In the genomic region with DNA sequence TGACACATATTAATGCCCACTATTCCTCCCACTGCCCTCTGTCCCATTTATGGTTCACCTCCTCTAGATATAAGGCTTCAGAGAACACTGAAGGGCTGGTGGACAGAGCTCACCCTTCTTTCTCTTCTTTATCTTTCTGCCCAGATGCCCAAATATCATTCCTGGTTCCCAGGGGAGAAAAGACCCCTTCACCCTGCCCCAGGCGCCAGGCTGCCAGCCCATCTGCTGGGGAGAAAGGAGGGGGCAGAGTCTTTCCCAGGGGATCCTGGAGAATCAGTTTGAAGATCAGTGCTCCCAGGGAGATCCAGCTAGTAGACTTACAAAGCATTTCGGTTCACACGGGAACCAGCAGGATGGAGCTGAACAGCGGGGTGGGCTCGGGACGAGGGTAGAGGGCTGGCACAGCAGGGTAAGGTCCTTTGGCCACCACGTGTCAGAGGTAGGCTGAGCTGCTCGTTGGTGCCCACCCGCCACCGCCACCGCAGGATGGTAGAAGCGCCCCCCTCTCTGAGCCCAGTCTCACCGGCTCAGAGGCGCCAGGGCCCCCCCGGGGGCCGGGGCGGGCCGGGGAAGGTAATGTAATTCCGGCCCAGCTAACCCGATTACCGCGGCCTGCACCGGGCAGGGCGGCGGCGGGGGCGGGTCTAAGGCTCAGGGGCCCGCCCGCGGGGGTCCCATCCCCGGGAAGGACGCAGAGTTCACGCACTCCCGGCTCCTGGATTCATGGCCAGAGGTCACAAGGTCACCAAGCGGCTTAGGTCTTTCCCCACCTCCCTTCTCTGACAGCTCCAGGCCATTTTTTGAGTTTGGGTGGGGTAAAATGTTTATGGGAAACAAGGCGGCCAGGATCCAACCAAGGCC, we compare ENCODE assay signal across 1 cellular context.
TF ChIP-seq lines count a peak whose summit lies in the region.

No MANE protein-coding gene starts in this region.

TF ChIP-seq in HepG2, 621 proteins besides CTCF, POLR2A, EP300 and RAD21 (continued from another document and continues in another):
- TF ChIP-seq, protein P1, sequence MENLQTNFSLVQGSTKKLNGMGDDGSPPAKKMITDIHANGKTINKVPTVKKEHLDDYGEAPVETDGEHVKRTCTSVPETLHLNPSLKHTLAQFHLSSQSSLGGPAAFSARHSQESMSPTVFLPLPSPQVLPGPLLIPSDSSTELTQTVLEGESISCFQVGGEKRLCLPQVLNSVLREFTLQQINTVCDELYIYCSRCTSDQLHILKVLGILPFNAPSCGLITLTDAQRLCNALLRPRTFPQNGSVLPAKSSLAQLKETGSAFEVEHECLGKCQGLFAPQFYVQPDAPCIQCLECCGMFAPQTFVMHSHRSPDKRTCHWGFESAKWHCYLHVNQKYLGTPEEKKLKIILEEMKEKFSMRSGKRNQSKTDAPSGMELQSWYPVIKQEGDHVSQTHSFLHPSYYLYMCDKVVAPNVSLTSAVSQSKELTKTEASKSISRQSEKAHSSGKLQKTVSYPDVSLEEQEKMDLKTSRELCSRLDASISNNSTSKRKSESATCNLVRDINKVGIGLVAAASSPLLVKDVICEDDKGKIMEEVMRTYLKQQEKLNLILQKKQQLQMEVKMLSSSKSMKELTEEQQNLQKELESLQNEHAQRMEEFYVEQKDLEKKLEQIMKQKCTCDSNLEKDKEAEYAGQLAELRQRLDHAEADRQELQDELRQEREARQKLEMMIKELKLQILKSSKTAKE (CRISPR knock-in tag; IDR thresholded peaks at IDR 0.05; ENCODE audit: borderline replicate concordance), result no peak; the same call in 1 of the 2 replicates
- peak; percentile 83 for TF ChIP-seq ZNF891 (CRISPR knock-in tag; IDR thresholded peaks at IDR 0.05)
- TF ChIP-seq TBX2 (CRISPR knock-in tag; IDR thresholded peaks at IDR 0.05; ENCODE audit: borderline replicate concordance), result peak; percentile 57
- TF ChIP-seq JARID2 (CRISPR knock-in tag; IDR thresholded peaks at IDR 0.05; ENCODE audit: insufficient replicate concordance), result no peak
- no peak for TF ChIP-seq IRF1 (CRISPR knock-in tag; IDR thresholded peaks at IDR 0.05; ENCODE audit: low read depth)
- no peak; the same call in 1 of the 2 replicates for TF ChIP-seq THAP7 (CRISPR knock-in tag; IDR thresholded peaks at IDR 0.05)
- peak; percentile 35; the same call in 1 of the 2 replicates for TF ChIP-seq TFE3 (CRISPR knock-in tag; IDR thresholded peaks at IDR 0.05)
- 0 out of 2 replicates have a peak, but pooled peaks have one; percentile 20 for TF ChIP-seq SP2 (CRISPR knock-in tag; IDR thresholded peaks at IDR 0.05)
- TF ChIP-seq TBX3 (IDR thresholded peaks at IDR 0.05; ENCODE audit: borderline replicate concordance), result no peak
- TF ChIP-seq HMGXB4 (CRISPR knock-in tag; IDR thresholded peaks at IDR 0.05; ENCODE audit: borderline replicate concordance in 1 of 2, low read depth in 1 of 2), result no peak
- no peak for TF ChIP-seq ZNF616 (CRISPR knock-in tag; IDR thresholded peaks at IDR 0.05; ENCODE audit: low read depth)
- TF ChIP-seq NFE2L1 (CRISPR knock-in tag; IDR thresholded peaks at IDR 0.05; ENCODE audit: borderline replicate concordance), result no peak
- no peak for TF ChIP-seq BRD4 (CRISPR knock-in tag; IDR thresholded peaks at IDR 0.05)
- no peak for TF ChIP-seq LCORL (IDR thresholded peaks at IDR 0.05)
- TF ChIP-seq LCORL (CRISPR knock-in tag; IDR thresholded peaks at IDR 0.05), result peak; percentile 82
- TF ChIP-seq MAFK (conservative IDR thresholded peaks at IDR 0.05 in 1 of 2, IDR thresholded peaks at IDR 0.05 in 1 of 2; ENCODE audit: low read length in 2 of 2), result no peak
- TF ChIP-seq ZNF772 (CRISPR knock-in tag; IDR thresholded peaks at IDR 0.05), result no peak
- TF ChIP-seq ZNF335 (CRISPR knock-in tag; IDR thresholded peaks at IDR 0.05), result no peak
- TF ChIP-seq, protein P2, sequence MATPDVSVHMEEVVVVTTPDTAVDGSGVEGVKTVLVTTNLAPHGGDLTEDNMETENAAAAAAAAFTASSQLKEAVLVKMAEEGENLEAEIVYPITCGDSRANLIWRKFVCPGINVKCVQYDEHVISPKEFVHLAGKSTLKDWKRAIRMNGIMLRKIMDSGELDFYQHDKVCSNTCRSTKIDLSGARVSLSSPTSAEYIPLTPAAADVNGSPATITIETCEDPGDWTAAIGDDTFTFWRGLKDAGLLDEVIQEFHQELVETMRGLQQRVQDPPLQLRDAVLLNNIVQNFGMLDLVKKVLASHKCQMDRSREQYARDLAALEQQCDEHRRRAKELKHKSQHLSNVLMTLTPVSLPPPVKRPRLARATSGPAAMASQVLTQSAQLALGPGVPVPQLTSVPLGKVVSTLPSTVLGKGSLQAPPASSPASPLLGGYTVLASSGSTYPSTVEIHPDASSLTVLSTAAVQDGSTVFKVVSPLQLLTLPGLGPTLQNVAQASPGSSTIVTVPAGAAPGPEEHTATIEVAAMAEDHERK (CRISPR knock-in tag; IDR thresholded peaks at IDR 0.05; ENCODE audit: low read depth), result no peak
- no peak; the same call in 1 of the 2 replicates for TF ChIP-seq POLR2AphosphoS5 (IDR thresholded peaks at IDR 0.05; ENCODE audit: low read depth, low read length)
- peak; percentile 23 for TF ChIP-seq SAP130 (CRISPR knock-in tag; IDR thresholded peaks at IDR 0.05; ENCODE audit: low read depth)
- no peak for TF ChIP-seq ZNF644 (CRISPR knock-in tag; IDR thresholded peaks at IDR 0.05; ENCODE audit: low read depth)
- TF ChIP-seq PCBP2 (optimal IDR thresholded peaks at IDR 0.05; ENCODE audit: low read depth, low read length, poor library complexity, severe bottlenecking), result no peak
- 0 out of 2 replicates have a peak, but pooled peaks have one; percentile 67 for TF ChIP-seq ZNF224 (CRISPR knock-in tag; IDR thresholded peaks at IDR 0.05)
- no peak for TF ChIP-seq ZNF75D (CRISPR knock-in tag; IDR thresholded peaks at IDR 0.05; ENCODE audit: borderline replicate concordance)
- no peak for TF ChIP-seq ZBTB1 (CRISPR knock-in tag; IDR thresholded peaks at IDR 0.05; ENCODE audit: borderline replicate concordance)
- TF ChIP-seq HNRNPUL1 (IDR thresholded peaks at IDR 0.05; ENCODE audit: low read depth, low read length), result no peak
- peak; percentile 59; the same call in 1 of the 2 replicates for TF ChIP-seq SP5 (CRISPR knock-in tag; IDR thresholded peaks at IDR 0.05; ENCODE audit: borderline replicate concordance, low read depth)
- no peak for TF ChIP-seq ZNF746 (CRISPR knock-in tag; IDR thresholded peaks at IDR 0.05)
- peak; percentile 25; the same call in 1 of the 2 replicates for TF ChIP-seq HDAC2 (CRISPR knock-in tag; IDR thresholded peaks at IDR 0.05)
- no peak for TF ChIP-seq HMG20A (CRISPR knock-in tag; IDR thresholded peaks at IDR 0.05; ENCODE audit: borderline replicate concordance)
- no peak for TF ChIP-seq ZNF354B (CRISPR knock-in tag; IDR thresholded peaks at IDR 0.05)
- TF ChIP-seq ESRRA (CRISPR knock-in tag; IDR thresholded peaks at IDR 0.05; ENCODE audit: low read depth), result no peak
- TF ChIP-seq PAXIP1 (CRISPR knock-in tag; conservative IDR thresholded peaks at IDR 0.05), result peak; percentile 55
- TF ChIP-seq MED13 (CRISPR knock-in tag; IDR thresholded peaks at IDR 0.05), result no peak
- TF ChIP-seq ZC3H13 (CRISPR knock-in tag; IDR thresholded peaks at IDR 0.05), result peak; percentile 83
- no peak for TF ChIP-seq REL (CRISPR knock-in tag; conservative IDR thresholded peaks at IDR 0.05)
- peak; percentile 87 for TF ChIP-seq HNRNPL (IDR thresholded peaks at IDR 0.05; ENCODE audit: low read depth, low read length)
- TF ChIP-seq ZNF263 (CRISPR knock-in tag; IDR thresholded peaks at IDR 0.05), result peak; percentile 27; the same call in 1 of the 2 replicates
- TF ChIP-seq, protein P3, sequence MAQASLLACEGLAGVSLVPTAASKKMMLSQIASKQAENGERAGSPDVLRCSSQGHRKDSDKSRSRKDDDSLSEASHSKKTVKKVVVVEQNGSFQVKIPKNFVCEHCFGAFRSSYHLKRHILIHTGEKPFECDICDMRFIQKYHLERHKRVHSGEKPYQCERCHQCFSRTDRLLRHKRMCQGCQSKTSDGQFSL (CRISPR knock-in tag; IDR thresholded peaks at IDR 0.05), result no peak
- TF ChIP-seq, protein P4, sequence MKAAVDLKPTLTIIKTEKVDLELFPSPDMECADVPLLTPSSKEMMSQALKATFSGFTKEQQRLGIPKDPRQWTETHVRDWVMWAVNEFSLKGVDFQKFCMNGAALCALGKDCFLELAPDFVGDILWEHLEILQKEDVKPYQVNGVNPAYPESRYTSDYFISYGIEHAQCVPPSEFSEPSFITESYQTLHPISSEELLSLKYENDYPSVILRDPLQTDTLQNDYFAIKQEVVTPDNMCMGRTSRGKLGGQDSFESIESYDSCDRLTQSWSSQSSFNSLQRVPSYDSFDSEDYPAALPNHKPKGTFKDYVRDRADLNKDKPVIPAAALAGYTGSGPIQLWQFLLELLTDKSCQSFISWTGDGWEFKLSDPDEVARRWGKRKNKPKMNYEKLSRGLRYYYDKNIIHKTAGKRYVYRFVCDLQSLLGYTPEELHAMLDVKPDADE (CRISPR knock-in tag; IDR thresholded peaks at IDR 0.05), result no peak
- TF ChIP-seq CHD2 (IDR thresholded peaks at IDR 0.05; ENCODE audit: low read depth, low read length), result no peak
